13 cellular contexts compared by ENCODE assay signal in genomic region chr1:10251325-10252103, GRCh38. TPM values are rescaled to one million over a fixed set of nuclear protein-coding genes. Genes with fewer than 3 reads are reported as not detected.
DNase-seq lines count a peak whose midpoint lies in the region; ATAC-seq and TF ChIP-seq lines count a peak whose summit lies in the region.
"Had no signal": no experiment of that assay in that cellular context is flagged by ENCODE, and none has a peak within 500 bp of the region (broad histone marks: within the 10 kb centered on the region; RNA-seq: fewer than 3 reads in every experiment).

No MANE protein-coding gene starts in this region.

- no peaks in the 10 kb centered on the region for H3K9me3 ChIP-seq in psoas muscle
- H3K9me3 ChIP-seq: A549 had no signal

- H3K4me3 ChIP-seq in psoas muscle, result no peak overlapping the region
- H3K4me3 ChIP-seq: A549 had no signal

- WGBS in psoas muscle, 3 donors, result 55 to 77% (median 60%) methylated on average over 9 of the region's 9 CpGs

- intact Hi-C loops in psoas muscle (cut with DNase I), result loop anchor here (2.0 to 5.0 kb wide), 2 partner anchors 39 to 41 kb away; partner anchors contain the start of gene KIF1B (in 2 of the 2)

- H3K27ac ChIP-seq in epithelial cell of prostate (peak overlapping the region; percentile 32), psoas muscle (peak overlapping the region; percentile 89)
- H3K27ac ChIP-seq: A549 had no signal

- no peaks in the 10 kb centered on the region for H3K27me3 ChIP-seq in psoas muscle (ENCODE audit: insufficient read depth in 3 of 3, low read length in 2 of 3)

- peaks cover 86% of the 10 kb centered on the region for H3K4me1 ChIP-seq in psoas muscle

- ATAC-seq in activated CD4-positive, CD25-positive, alpha-beta regulatory T cell treated with anti-CD3 and anti-CD28 coated beads, Interleukin-2, amount 50 U/mL, for 24 hours, result peak; percentile 90 to 96
- peak in 2 of 4 donors; percentile 12 to 27 for ATAC-seq in psoas muscle
- ATAC-seq in HG03095 (IDR thresholded peaks at IDR 0.05; ENCODE audit: unreplicated experiment), result no peak
- ATAC-seq: A549, natural killer cell, Right ventricle myocardium inferior had no signal

- H3K36me3 ChIP-seq in psoas muscle (ENCODE audit: insufficient read depth in 1 of 2, low read depth in 1 of 2), result peaks cover 0 to 5% of the 10 kb centered on the region in 2 donors

- DNase-seq in activated CD4-positive, CD25-positive, alpha-beta regulatory T cell (lab: John Stamatoyannopoulos, UW), result no peak
- DNase-seq in NOMO-1 treated with dmso at 0.1 percent for 144 hours (lab: John Stamatoyannopoulos, UW; ENCODE audit: unreplicated experiment), result peak; percentile 18
- peak; percentile 12 for DNase-seq in epithelial cell of prostate (ENCODE audit: low read depth, low spot score)
- DNase-seq in psoas muscle, result no peak
- no peak for DNase-seq in OCI-M2 (lab: John Stamatoyannopoulos, UW; ENCODE audit: unreplicated experiment)
- no peak for DNase-seq in activated gamma-delta T cell treated with Interleukin-2 at 50 U/mL for 16 hours
- DNase-seq: DMS79, natural killer cell, NCI-H2029 treated with DMSO at 0.1 percent for 48 hours had no signal

- TF ChIP-seq CTCF in psoas muscle (IDR thresholded peaks at IDR 0.05), result no peak

RNA-seq across cellular contexts. Expression of gene KIF1B, which starts 41.1 kb away (rescaled TPM):
- 100 to 1,000 TPM; 221 to 391 (median 338) TPM for total RNA-seq in psoas muscle
- 100 to 1,000 TPM in 2 of 3 donors, 10 to 100 TPM in 1; 31.8 to 332 (median 105) TPM for polyA plus RNA-seq in psoas muscle

Comparison
In these comparisons a context has a peak if more than half of its experiments do, and no peak if none do; other contexts are left out.
1. DNase-seq: peak in NOMO-1 treated with dmso at 0.1 percent for 144 hours (single experiment) and epithelial cell of prostate (single experiment); none in activated CD4-positive, CD25-positive, alpha-beta regulatory T cell (0 of 4), psoas muscle (0 of 2), OCI-M2 (single experiment) and activated gamma-delta T cell treated with Interleukin-2 at 50 U/mL for 16 hours (single experiment).